Comparison of ENCODE assay signal across 17 cellular contexts in genomic region chr14:57963071-57963470, GRCh38.
"Had no signal": no experiment of that assay in that cellular context is flagged by ENCODE, and none has a peak within 500 bp of the region (broad histone marks: within the 10 kb centered on the region; RNA-seq: fewer than 3 reads in every experiment).

No MANE protein-coding gene starts in this region.

- H3K27ac Mint-ChIP-seq: activated B cell treated with CpG ODN at 0.5 μM for 24 hours; activated CD4-positive, alpha-beta T cell treated with anti-CD3 and anti-CD28 coated beads, Interleukin-2, amount 10 ng/mL, durations not matched to agents 24 days and 14 days; activated CD8-positive, alpha-beta T cell treated with anti-CD3 and anti-CD28 coated beads, Interleukin-2, amount 10 ng/mL, durations not matched to agents 7 days and 5 days; activated naive CD4-positive, alpha-beta T cell treated with anti-CD3 and anti-CD28 coated beads, Interleukin-2, amount 50 U/mL, for 72 hours; activated T-cell treated with anti-CD3 and anti-CD28 coated beads, Interleukin-2, amount 50 U/mL, for 72 hours; dendritic cell treated with granulocyte-macrophage colony-stimulating factor and Interleukin-4, amounts not matched to agents 40 ng/mL and 50 ng/mL, for 4 days; natural killer cell treated with Interleukin-12 subunit alpha and Interleukin-12 subunit beta and Interleukin-15 and Interleukin-18, amount 100 ng/mL, for 72 hours had no signal

- H3K9me3 ChIP-seq: gastroesophageal sphincter, ovary, SJSA1 had no signal

- H3K27me3 ChIP-seq: gastroesophageal sphincter, ovary, SJSA1 had no signal

- H3K9me3 Mint-ChIP-seq: activated B cell treated with CpG ODN at 0.5 μM for 24 hours; activated CD4-positive, alpha-beta T cell treated with anti-CD3 and anti-CD28 coated beads, Interleukin-2, amount 10 ng/mL, durations not matched to agents 24 days and 14 days; activated naive CD4-positive, alpha-beta T cell treated with anti-CD3 and anti-CD28 coated beads, Interleukin-2, amount 50 U/mL, for 72 hours; activated T-cell treated with anti-CD3 and anti-CD28 coated beads, Interleukin-2, amount 50 U/mL, for 72 hours; dendritic cell treated with granulocyte-macrophage colony-stimulating factor and Interleukin-4, amounts not matched to agents 40 ng/mL and 50 ng/mL, for 4 days; natural killer cell treated with Interleukin-12 subunit alpha and Interleukin-12 subunit beta and Interleukin-15 and Interleukin-18, amount 100 ng/mL, for 72 hours had no signal

- H3K4me3 Mint-ChIP-seq: activated B cell treated with CpG ODN at 0.5 μM for 24 hours; activated CD4-positive, alpha-beta T cell treated with anti-CD3 and anti-CD28 coated beads, Interleukin-2, amount 10 ng/mL, durations not matched to agents 24 days and 14 days; activated CD8-positive, alpha-beta T cell treated with anti-CD3 and anti-CD28 coated beads, Interleukin-2, amount 10 ng/mL, durations not matched to agents 7 days and 5 days; activated T-cell treated with anti-CD3 and anti-CD28 coated beads, Interleukin-2, amount 50 U/mL, for 72 hours; dendritic cell treated with granulocyte-macrophage colony-stimulating factor and Interleukin-4, amounts not matched to agents 40 ng/mL and 50 ng/mL, for 4 days; natural killer cell treated with Interleukin-12 subunit alpha and Interleukin-12 subunit beta and Interleukin-15 and Interleukin-18, amount 100 ng/mL, for 72 hours had no signal

- H3K36me3 ChIP-seq: gastroesophageal sphincter, ovary, SJSA1 had no signal

- H3K27ac ChIP-seq: ovary, SJSA1 had no signal

- H3K4me1 Mint-ChIP-seq: activated B cell treated with CpG ODN at 0.5 μM for 24 hours; activated CD4-positive, alpha-beta T cell treated with anti-CD3 and anti-CD28 coated beads, Interleukin-2, amount 10 ng/mL, durations not matched to agents 24 days and 14 days had no signal

- H3K4me1 ChIP-seq: SJSA1 had no signal

- H3K27me3 Mint-ChIP-seq: activated CD4-positive, alpha-beta T cell treated with anti-CD3 and anti-CD28 coated beads, Interleukin-2, amount 10 ng/mL, durations not matched to agents 24 days and 14 days; dendritic cell treated with granulocyte-macrophage colony-stimulating factor and Interleukin-4, amounts not matched to agents 40 ng/mL and 50 ng/mL, for 4 days had no signal

- H3K4me3 ChIP-seq: gastroesophageal sphincter, ovary, SJSA1 had no signal

- DNase-seq: activated B cell treated with CpG ODN at 0.5 μM for 24 hours; activated CD4-positive, alpha-beta T cell treated with anti-CD3 and anti-CD28 coated beads, Interleukin-2, amount 10 ng/mL, durations not matched to agents 24 days and 14 days; activated CD8-positive, alpha-beta memory T cell treated with anti-CD3 and anti-CD28 coated beads, Interleukin-2, amount 50 U/mL, for 4 hours; activated CD8-positive, alpha-beta T cell treated with anti-CD3 and anti-CD28 coated beads, Interleukin-2, amount 10 ng/mL, durations not matched to agents 7 days and 5 days; activated gamma-delta T cell; activated T-cell treated with anti-CD3 and anti-CD28 coated beads, Interleukin-2, amount 50 U/mL, for 72 hours; kidney; ovary; stimulated activated CD4-positive, alpha-beta T cell treated with anti-CD3 and anti-CD28 coated beads, Interleukin-15, amount 100 ng/mL, for 24 hours; stimulated activated CD4-positive, alpha-beta T cell treated with anti-CD3 and anti-CD28 coated beads, Interleukin-4, amount 100 ng/mL, for 24 hours; stimulated activated naive CD4-positive, alpha-beta T cell; SW 1271 had no signal

- H3K36me3 Mint-ChIP-seq: activated naive CD4-positive, alpha-beta T cell treated with anti-CD3 and anti-CD28 coated beads, Interleukin-2, amount 50 U/mL, for 72 hours; natural killer cell treated with Interleukin-12 subunit alpha and Interleukin-12 subunit beta and Interleukin-15 and Interleukin-18, amount 100 ng/mL, for 72 hours had no signal
